ENCODE assay signal across 9 cellular contexts in the genomic region with DNA sequence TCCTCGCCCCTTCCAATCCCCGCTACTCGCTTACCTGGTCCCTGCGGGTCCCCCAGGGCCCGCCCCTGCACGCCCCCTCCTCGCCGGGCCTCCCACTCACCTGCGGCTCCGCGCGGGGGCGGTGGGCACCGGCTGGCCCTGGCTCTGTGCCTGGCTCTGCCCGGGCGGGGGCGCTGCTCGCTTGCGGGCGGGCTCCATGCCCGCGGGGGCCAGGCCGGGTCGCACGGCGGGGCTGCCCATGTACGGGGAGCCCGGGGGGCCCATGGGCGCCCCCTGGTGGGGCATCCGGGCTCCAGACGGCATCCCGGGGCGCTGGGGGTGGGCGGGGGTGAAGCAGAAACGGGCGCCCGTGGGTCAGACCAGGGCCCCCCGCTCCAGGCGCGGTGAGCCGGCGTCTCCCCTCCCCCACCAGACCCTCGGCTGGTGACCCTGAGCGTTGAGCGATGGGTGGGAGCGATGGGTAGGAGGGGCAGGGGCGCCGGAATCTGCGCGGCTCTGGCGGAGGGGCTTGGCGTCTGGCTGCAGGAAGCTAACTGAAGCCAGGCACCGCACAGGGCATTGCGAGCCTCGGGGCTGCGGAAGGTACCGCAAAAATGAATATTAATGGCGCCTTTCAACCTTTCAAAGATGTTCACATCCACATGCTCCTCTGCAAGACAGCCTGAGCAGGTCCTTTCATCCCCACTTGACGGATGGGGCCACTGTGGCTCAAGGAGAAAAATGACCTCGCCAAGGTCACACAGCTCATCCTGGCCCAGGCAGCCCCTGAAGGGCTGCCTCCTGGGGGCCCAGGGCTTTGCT. TPM values are rescaled to one million over a fixed set of nuclear protein-coding genes. Genes with fewer than 3 reads are reported as not detected.
A peak's percentile ranks its signal among the peaks of the same experiment; 100 is the strongest.
DNase-seq lines count a peak whose midpoint lies in the region; ATAC-seq, FAIRE-seq and TF ChIP-seq lines count a peak whose summit lies in the region.
"Had no signal": no experiment of that assay in that cellular context is flagged by ENCODE, and none has a peak within 500 bp of the region (broad histone marks: within the 10 kb centered on the region; RNA-seq: fewer than 3 reads in every experiment).

No MANE protein-coding gene starts in this region.

- no peak overlapping the region for H2BK20ac ChIP-seq in H1 (ENCODE audit: low read length)

- H4K5ac ChIP-seq in H1 (ENCODE audit: insufficient read length, low read depth, low read length) = no peak overlapping the region

- peak overlapping the region; percentile 83 for H4K8ac ChIP-seq in H1 (ENCODE audit: extremely low read depth, insufficient read depth, low read length)

- FAIRE-seq in H1 (lab: Jason Lieb, UNC) (no peak), HTR-8/SVneo (lab: Jason Lieb, UNC) (no peak)

- peaks cover 1 to 9% of the 10 kb centered on the region in 2 experiments for H4K20me1 ChIP-seq in H1 (replicated peaks in 1 of 2; ENCODE audit: control insufficient read depth in 1 of 2, insufficient read depth in 2 of 2, low read length in 2 of 2)

- WGBS in H1 (ENCODE audit: extremely low coverage in 1 of 2, insufficient coverage in 1 of 2, insufficient read length in 1 of 2, insufficient replicate concordance in 2 of 2, low coverage in 1 of 2, low lambda C conversion rate in 2 of 2, missing lambda C conversion rate in 1 of 2), 2 experiments = 4% methylated on average over 38 of the region's 60 CpGs; no CpG with 5 or more reads in 1 of the 2 experiments
- 5 to 10% methylated on average over 31 to 34 of the region's 60 CpGs for WGBS in tibial nerve, 2 donors

- no peak overlapping the region for H2BK120ac ChIP-seq in H1 (replicated peaks; ENCODE audit: low read depth, low read length)

- no peak overlapping the region for H3K23ac ChIP-seq in H1 (ENCODE audit: insufficient read length)

- H3K23me2 ChIP-seq in H1 (ENCODE audit: low read depth, low read length) = peaks cover 21% of the 10 kb centered on the region

- no peak overlapping the region for H2AFZ ChIP-seq in H1 (ENCODE audit: low read length)

- H2AK5ac ChIP-seq in H1 (ENCODE audit: low read depth, low read length) = no peak overlapping the region

- H3K79me2 ChIP-seq in H1 (ENCODE audit: control insufficient read depth in 1 of 2, insufficient read depth in 2 of 2, low read length in 2 of 2) = no peaks in the 10 kb centered on the region

- H3K4me2 ChIP-seq in H1 (ENCODE audit: insufficient read depth in 1 of 2, low read depth in 2 of 2, low read length in 2 of 2) = peak overlapping the region; percentile 58 to 88

- H3K9ac ChIP-seq in H1 (replicated peaks in 1 of 4; ENCODE audit: extremely low read depth in 1 of 4, low read depth in 3 of 4, low read length in 3 of 4) = no peak overlapping the region; a peak in 1 of 7 replicates

- POLR2A ChIA-PET in H1 (lab: Charles Lee; ENCODE audit: partially characterized antibody) = interaction anchor here (0.9 to 1.3 kb wide), 2 partner anchors 19 to 59 kb away, joined by 3 to 7 read pairs; a partner anchor contains a TSS

- CTCF ChIA-PET in H1 (lab: Charles Lee; ENCODE audit: partially characterized antibody) = interaction anchor here (0.6 to 5.1 kb wide), 42 partner anchors 7 to 367 kb away, joined by 3 to 71 read pairs (median 4); a partner anchor contains a TSS

- no peaks in the 10 kb centered on the region for H3K36me3 ChIP-seq in H1 (ENCODE audit: control insufficient read depth in 2 of 4, insufficient read depth in 4 of 4, low read length in 3 of 4)
- H3K36me3 ChIP-seq in tibial nerve = peaks cover 0 to 19% (median 0%) of the 10 kb centered on the region in 3 donors

- no peak overlapping the region for H2BK15ac ChIP-seq in H1 (ENCODE audit: low read length)

- no peak overlapping the region for H3K14ac ChIP-seq in H1 (ENCODE audit: insufficient read length)

- no peak overlapping the region for H4K91ac ChIP-seq in H1 (replicated peaks; ENCODE audit: insufficient read length, low read length)

- H3K36me3 Mint-ChIP-seq in IgD-negative memory B cell = peaks cover 2% of the 10 kb centered on the region
- no peaks in the 10 kb centered on the region for H3K36me3 Mint-ChIP-seq in naive B cell

- no peak overlapping the region for H3K56ac ChIP-seq in H1 (replicated peaks; ENCODE audit: insufficient read length, low read depth, low read length)

- H2BK12ac ChIP-seq in H1 (ENCODE audit: low read depth, low read length) = no peak overlapping the region

- no peak overlapping the region for H3K4ac ChIP-seq in H1 (replicated peaks; ENCODE audit: insufficient read length, low read depth, low read length)

- H3K27me3 ChIP-seq in H1 (replicated peaks in 1 of 4; ENCODE audit: control insufficient read depth in 3 of 4, extremely low read depth in 1 of 4, insufficient read depth in 3 of 4, low read length in 3 of 4) = peaks cover 17 to 58% (median 51%) of the 10 kb centered on the region in 4 experiments
- H3K27me3 ChIP-seq in tibial nerve = no peaks in the 10 kb centered on the region

- H3K27me3 Mint-ChIP-seq in IgD-negative memory B cell = peaks cover 38% of the 10 kb centered on the region
- peaks cover under 1 to 36% (median 35%) of the 10 kb centered on the region in 3 donors for H3K27me3 Mint-ChIP-seq in naive B cell

- H3K4me1 ChIP-seq in H1 (replicated peaks in 1 of 4; ENCODE audit: control insufficient read depth in 3 of 4, insufficient read depth in 4 of 4, low read length in 3 of 4) = peaks cover 0 to 51% (median 34%) of the 10 kb centered on the region in 4 experiments; a peak in 6 of 7 replicates
- peaks cover 0 to 75% (median 50%) of the 10 kb centered on the region in 4 donors for H3K4me1 ChIP-seq in tibial nerve

- ATAC-seq in naive B cell (ENCODE audit: low read depth in 2 of 2) = peak; percentile 69 to 71
- no peak for ATAC-seq in HG03139 (IDR thresholded peaks at IDR 0.05; ENCODE audit: unreplicated experiment)

- TF ChIP-seq RAD21 in H1 (IDR thresholded peaks at IDR 0.05 in 1 of 2, conservative IDR thresholded peaks at IDR 0.05 in 1 of 2; ENCODE audit: low read depth in 2 of 2, low read length in 2 of 2) = peak; percentile 38 to 75

- H3K79me1 ChIP-seq in H1 (ENCODE audit: low read depth, low read length) = peaks cover 3% of the 10 kb centered on the region; the same call in 1 of the 2 replicates

- H3K9me3 ChIP-seq in H1 (ENCODE audit: insufficient read depth in 2 of 2, low read depth in 1 of 2, low read length in 1 of 2) (no peaks in the 10 kb centered on the region), tibial nerve (no peaks in the 10 kb centered on the region)

- DNase-seq in activated CD4-positive, alpha-beta T cell treated with anti-CD3 and anti-CD28 coated beads, Interleukin-2, amount 50 U/mL, for 48 hours = peak; percentile 62 to 66
- DNase-seq in H1 (ENCODE audit: low read depth in 1 of 2, low spot score in 2 of 2) (peak in 1 of 2 experiments; percentile 81), naive B cell (peak; percentile 76), tibial nerve (ENCODE audit: low spot score in 2 of 2) (no peak), HTR-8/SVneo (ENCODE audit: insufficient read length, low spot score) (no peak)

- H3K27ac Mint-ChIP-seq in IgD-negative memory B cell = no peak overlapping the region
- peak overlapping the region in 2 of 6 donors; percentile 11 to 30 for H3K27ac Mint-ChIP-seq in naive B cell

- H3K4me1 Mint-ChIP-seq in IgD-negative memory B cell = peaks cover 16 to 21% (median 17%) of the 10 kb centered on the region in 3 donors
- H3K4me1 Mint-ChIP-seq in naive B cell = peaks cover 40 to 64% (median 59%) of the 10 kb centered on the region in 3 donors

- H2BK5ac ChIP-seq in H1 (ENCODE audit: low read depth, low read length) = no peak overlapping the region

- H3K27ac ChIP-seq in H1 (ENCODE audit: low read depth, low read length) (no peak overlapping the region), tibial nerve (peak overlapping the region; percentile 21 to 96 (median 58))

- TF ChIP-seq POLR2A in H1 (IDR thresholded peaks at IDR 0.05; ENCODE audit: control extremely low read depth in 1 of 2, low read depth in 2 of 2, low read length in 2 of 2) (no peak), tibial nerve (IDR thresholded peaks at IDR 0.05) (no peak)

- H3K9me3 Mint-ChIP-seq in IgD-negative memory B cell = no peaks in the 10 kb centered on the region
- H3K9me3 Mint-ChIP-seq in naive B cell = no peaks in the 10 kb centered on the region

- TF ChIP-seq CTCF in GM12874 (IDR thresholded peaks at IDR 0.05; ENCODE audit: insufficient read depth, low read depth, low read length) = peak; percentile 80
- peak in 2 of 3 experiments; percentile 40 to 87; a peak in 3 of 4 replicates for TF ChIP-seq CTCF in H1 (IDR thresholded peaks at IDR 0.05; ENCODE audit: control extremely low read depth in 1 of 3, insufficient read depth in 1 of 3, low read depth in 1 of 3, low read length in 3 of 3)
- TF ChIP-seq CTCF in tibial nerve (IDR thresholded peaks at IDR 0.05) = peak; percentile 58 to 77 (median 66)

- H3K4me3 Mint-ChIP-seq in IgD-negative memory B cell = peak overlapping the region; percentile 48 to 75 (median 66)
- peak overlapping the region in 7 of 8 donors; percentile 77 to 90 (median 82) for H3K4me3 Mint-ChIP-seq in naive B cell

- H3K4me3 ChIP-seq in H1 (ENCODE audit: extremely low read depth in 1 of 4, insufficient read depth in 2 of 4, low read depth in 3 of 4, low read length in 4 of 4) (peak overlapping the region; percentile 20 to 61 (median 35)), tibial nerve (peak overlapping the region; percentile 10 to 46 (median 38))

- TF ChIP-seq EP300 in H1 (IDR thresholded peaks at IDR 0.05; ENCODE audit: borderline replicate concordance in 1 of 2, low read depth in 2 of 2, low read length in 2 of 2) = no peak
- no peak for TF ChIP-seq EP300 in tibial nerve (IDR thresholded peaks at IDR 0.05)

- H3K18ac ChIP-seq in H1 (ENCODE audit: extremely low read depth, low read length) = peak overlapping the region; percentile 71; the same call in 1 of the 2 replicates

RNA-seq across cellular contexts. Expression of a gene that starts 2.9 kb away (rescaled TPM):
- 1.1 TPM for polyA plus RNA-seq in IgD-negative memory B cell
- 3.0 and 4.6 TPM in 2 replicates for total RNA-seq in H1 (2021; fragmentation: NEBNext Ultra II Directional; extraction: Animal tissue kit (Norgen Biotek cat#: 25700))
- 5.6 and 6.2 TPM in 2 replicates for polyA plus RNA-seq in H1 (2011; rRNA removed)
- 4.5 TPM for polyA plus RNA-seq in H1 (2011; cell fraction: cytosol; rRNA removed)
- polyA plus RNA-seq in H1 (2011; cell fraction: nucleus; rRNA removed) = 15.3 TPM
- 8.3 to 10.0 TPM (median 9.5 TPM) in 4 replicates for polyA plus RNA-seq in H1 (2012, experiment 1 of 2)
- polyA plus RNA-seq in H1 (2012, experiment 2 of 2) = 7.5 TPM
- polyA plus RNA-seq in H1 (2013, experiment 1 of 2) = 3.9 TPM
- 4.3 TPM for polyA plus RNA-seq in H1 (2013, experiment 2 of 2)
- polyA minus RNA-seq in H1 (2011; rRNA and poly(A)+ RNA removed) = 1.6 and 2.0 TPM in 2 replicates
- polyA minus RNA-seq in H1 (2011; cell fraction: cytosol; rRNA and poly(A)+ RNA removed) = 2.9 TPM
- polyA minus RNA-seq in H1 (2011; cell fraction: nucleus; rRNA and poly(A)+ RNA removed) = 3.2 TPM
- 1 to 10 TPM in 1 of 6 donors, under 1 TPM in 3, not detected in 2; 0.35 to 3.1 (median 0.64) TPM for polyA plus RNA-seq in naive B cell (ENCODE audit: low read depth in 6 of 6)
- 10 to 100 TPM; 55.5 to 97.2 (median 77.3) TPM for total RNA-seq in tibial nerve

RNA-seq across cellular contexts. Expression of a gene that starts 13.3 kb away (rescaled TPM):
- polyA plus RNA-seq in IgD-negative memory B cell (25.4 TPM), H1 (2011; rRNA removed) (14.4 and 20.0 TPM in 2 replicates), naive B cell (ENCODE audit: low read depth in 6 of 6) (10 to 100 TPM; 20.4 to 43.9 (median 25.2) TPM)
- 20.6 and 20.8 TPM in 2 replicates for total RNA-seq in H1 (2021; fragmentation: NEBNext Ultra II Directional; extraction: Animal tissue kit (Norgen Biotek cat#: 25700))
- 14.8 TPM for polyA plus RNA-seq in H1 (2011; cell fraction: cytosol; rRNA removed)
- polyA plus RNA-seq in H1 (2011; cell fraction: nucleus; rRNA removed) = 58.8 TPM
- 9.2 to 13.6 TPM (median 11.2 TPM) in 4 replicates for polyA plus RNA-seq in H1 (2012, experiment 1 of 2)
- 11.2 TPM for polyA plus RNA-seq in H1 (2012, experiment 2 of 2)
- 18.0 TPM for polyA plus RNA-seq in H1 (2013, experiment 1 of 2)
- polyA plus RNA-seq in H1 (2013, experiment 2 of 2) = 16.2 TPM
- 11.1 and 11.4 TPM in 2 replicates for polyA minus RNA-seq in H1 (2011; rRNA and poly(A)+ RNA removed)
- polyA minus RNA-seq in H1 (2011; cell fraction: cytosol; rRNA and poly(A)+ RNA removed) = 12.2 TPM
- 30.6 TPM for polyA minus RNA-seq in H1 (2011; cell fraction: nucleus; rRNA and poly(A)+ RNA removed)
- total RNA-seq in tibial nerve = 10 to 100 TPM; 34.5 to 58.5 (median 40.2) TPM

RNA-seq across cellular contexts. Expression of a gene that starts 18.6 kb away (rescaled TPM):
- polyA plus RNA-seq in IgD-negative memory B cell (34.2 TPM), H1 (2011; rRNA removed) (26.4 and 28.0 TPM in 2 replicates), naive B cell (ENCODE audit: low read depth in 6 of 6) (10 to 100 TPM; 23.0 to 32.6 (median 25.4) TPM)
- 51.0 and 55.0 TPM in 2 replicates for total RNA-seq in H1 (2021; fragmentation: NEBNext Ultra II Directional; extraction: Animal tissue kit (Norgen Biotek cat#: 25700))
- 37.0 TPM for polyA plus RNA-seq in H1 (2011; cell fraction: cytosol; rRNA removed)
- polyA plus RNA-seq in H1 (2011; cell fraction: nucleus; rRNA removed) = 35.9 TPM
- 39.3 to 51.3 TPM (median 45.8 TPM) in 4 replicates for polyA plus RNA-seq in H1 (2012, experiment 1 of 2)
- 32.1 TPM for polyA plus RNA-seq in H1 (2012, experiment 2 of 2)
- polyA plus RNA-seq in H1 (2013, experiment 1 of 2) = 25.2 TPM
- polyA plus RNA-seq in H1 (2013, experiment 2 of 2) = 22.6 TPM
- polyA minus RNA-seq in H1 (2011; rRNA and poly(A)+ RNA removed) = 48.3 and 59.3 TPM in 2 replicates
- 20.2 TPM for polyA minus RNA-seq in H1 (2011; cell fraction: cytosol; rRNA and poly(A)+ RNA removed)
- 23.9 TPM for polyA minus RNA-seq in H1 (2011; cell fraction: nucleus; rRNA and poly(A)+ RNA removed)
- total RNA-seq in tibial nerve = 10 to 100 TPM; 34.3 to 72.9 (median 34.9) TPM

RNA-seq across cellular contexts. Expression of a gene that starts 35.3 kb away (rescaled TPM):
- polyA plus RNA-seq in IgD-negative memory B cell = not detected
- total RNA-seq in H1 (2021; fragmentation: NEBNext Ultra II Directional; extraction: Animal tissue kit (Norgen Biotek cat#: 25700)) = not detected in 2 replicates
- polyA plus RNA-seq in H1 (2011; rRNA removed) = not detected in 2 replicates
- not detected for polyA plus RNA-seq in H1 (2011; cell fraction: cytosol; rRNA removed)
- polyA plus RNA-seq in H1 (2011; cell fraction: nucleus; rRNA removed) = not detected
- polyA plus RNA-seq in H1 (2012, experiment 1 of 2) = not detected in 4 replicates
- not detected for polyA plus RNA-seq in H1 (2012, experiment 2 of 2)
- polyA plus RNA-seq in H1 (2013, experiment 1 of 2) = not detected
- not detected for polyA plus RNA-seq in H1 (2013, experiment 2 of 2)
- not detected in 2 replicates for polyA minus RNA-seq in H1 (2011; rRNA and poly(A)+ RNA removed)
- not detected for polyA minus RNA-seq in H1 (2011; cell fraction: cytosol; rRNA and poly(A)+ RNA removed)
- polyA minus RNA-seq in H1 (2011; cell fraction: nucleus; rRNA and poly(A)+ RNA removed) = 2.0 TPM
- not detected for polyA plus RNA-seq in naive B cell (ENCODE audit: low read depth in 6 of 6)
- not detected for total RNA-seq in tibial nerve
- polyA plus RNA-seq: adipose tissue had no signal

RNA-seq across cellular contexts. Expression of a gene that starts 58.5 kb away (rescaled TPM):
- polyA plus RNA-seq in IgD-negative memory B cell (not detected), H1 (2011; rRNA removed) (not detected in 2 replicates), naive B cell (ENCODE audit: low read depth in 6 of 6) (not detected)
- not detected in 2 replicates for total RNA-seq in H1 (2021; fragmentation: NEBNext Ultra II Directional; extraction: Animal tissue kit (Norgen Biotek cat#: 25700))
- polyA plus RNA-seq in H1 (2011; cell fraction: cytosol; rRNA removed) = not detected
- polyA plus RNA-seq in H1 (2011; cell fraction: nucleus; rRNA removed) = not detected
- not detected in 4 replicates for polyA plus RNA-seq in H1 (2012, experiment 1 of 2)
- not detected for polyA plus RNA-seq in H1 (2012, experiment 2 of 2)
- not detected for polyA plus RNA-seq in H1 (2013, experiment 1 of 2)
- polyA plus RNA-seq in H1 (2013, experiment 2 of 2) = not detected
- not detected in 2 replicates for polyA minus RNA-seq in H1 (2011; rRNA and poly(A)+ RNA removed)
- polyA minus RNA-seq in H1 (2011; cell fraction: cytosol; rRNA and poly(A)+ RNA removed) = not detected
- not detected for polyA minus RNA-seq in H1 (2011; cell fraction: nucleus; rRNA and poly(A)+ RNA removed)
- total RNA-seq in tibial nerve = not detected
- polyA plus RNA-seq: adipose tissue had no signal

Comparison
In these comparisons a context has a peak if more than half of its experiments do, and no peak if none do; other contexts are left out.
1. DNase-seq: peak in activated CD4-positive, alpha-beta T cell treated with anti-CD3 and anti-CD28 coated beads, Interleukin-2, amount 50 U/mL, for 48 hours (2 of 2) and naive B cell (single experiment); none in tibial nerve (0 of 2) and HTR-8/SVneo (single experiment).
2. Peak in every context shown above with its lines, with median percentiles within 50 percentile points of each other: CTCF ChIP-seq.